28 cellular contexts compared by ENCODE assay signal in the genomic region with DNA sequence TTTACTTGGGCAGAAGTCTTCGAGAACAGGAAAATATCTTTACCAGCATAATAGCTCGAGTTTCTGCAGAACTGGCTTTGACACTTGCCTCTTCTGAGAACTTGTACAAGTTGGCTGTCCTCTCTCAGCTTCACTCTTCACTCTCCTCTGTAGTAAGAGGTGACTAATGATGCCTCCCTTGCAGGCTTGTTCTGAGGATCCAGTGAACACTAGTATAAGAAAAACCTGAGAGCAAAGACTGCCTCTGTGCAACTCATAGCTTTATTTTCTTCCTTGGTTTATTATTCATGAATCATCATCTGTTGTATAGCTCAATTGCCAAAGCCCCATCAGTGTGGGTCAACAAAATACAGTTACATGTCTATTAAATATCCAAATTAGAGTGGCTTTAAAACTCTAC.
"Had no signal": no experiment of that assay in that cellular context is flagged by ENCODE, and none has a peak within 500 bp of the region (broad histone marks: within the 10 kb centered on the region; RNA-seq: fewer than 3 reads in every experiment).

No MANE protein-coding gene starts in this region.

- H3K36me3 ChIP-seq: heart right ventricle, left lung, lower lobe of right lung, pancreas, prostate gland, tibial nerve had no signal

- DNase-seq: activated CD4-positive, alpha-beta memory T cell treated with anti-CD3 and anti-CD28 coated beads for 36 hours; activated CD4-positive, alpha-beta T cell treated with anti-CD3 and anti-CD28 coated beads, Interleukin-2, amount 10 ng/mL, durations not matched to agents 24 days and 14 days; activated CD4-positive, CD25-positive, alpha-beta regulatory T cell treated with anti-CD3 and anti-CD28 coated beads, Interleukin-2, amount 50 U/mL, for 72 hours; activated CD8-positive, alpha-beta memory T cell treated with anti-CD3 and anti-CD28 coated beads, Interleukin-2, amount 50 U/mL, for 48 hours; activated gamma-delta T cell; activated naive CD4-positive, alpha-beta T cell treated with anti-CD3 and anti-CD28 coated beads, Interleukin-2, amount 10 ng/mL, durations not matched to agents 7 days and 5 days; activated T-cell treated with anti-CD3 and anti-CD28 coated beads, Interleukin-2, amount 50 U/mL, for 24 hours; amniotic stem cell; dorsolateral prefrontal cortex; effector memory CD4-positive, alpha-beta T cell; foreskin melanocyte; heart right ventricle; kidney glomerular epithelial cell; left lung; lower lobe of right lung; nucleus accumbens; pancreas; retina; small intestine; stimulated activated CD4-positive, alpha-beta T cell treated with anti-CD3 and anti-CD28 coated beads, Interleukin-1b, Interleukin-23, amount 100 ng/mL, for 48 hours; stimulated activated naive CD4-positive, alpha-beta T cell; SW 1271; T-helper 9 cell had no signal

- H3K36me3 Mint-ChIP-seq: activated CD4-positive, alpha-beta memory T cell treated with anti-CD3 and anti-CD28 coated beads for 36 hours; activated naive CD4-positive, alpha-beta T cell treated with anti-CD3 and anti-CD28 coated beads, Interleukin-2, amount 10 ng/mL, durations not matched to agents 7 days and 5 days had no signal

- H3K4me3 Mint-ChIP-seq: activated CD4-positive, alpha-beta memory T cell treated with anti-CD3 and anti-CD28 coated beads for 36 hours; activated CD4-positive, alpha-beta T cell treated with anti-CD3 and anti-CD28 coated beads, Interleukin-2, amount 10 ng/mL, durations not matched to agents 24 days and 14 days; activated naive CD4-positive, alpha-beta T cell treated with anti-CD3 and anti-CD28 coated beads, Interleukin-2, amount 10 ng/mL, durations not matched to agents 7 days and 5 days; activated T-cell treated with anti-CD3 and anti-CD28 coated beads, Interleukin-2, amount 50 U/mL, for 24 hours; T-helper 1 cell treated with Interleukin-12 subunit alpha and Interleukin-12 subunit beta and Interleukin-4 antibody, amounts not matched to agents 30 μg/mL and 1 μg/mL, for 36 hours had no signal

- H3K9me3 Mint-ChIP-seq: activated CD4-positive, alpha-beta memory T cell treated with anti-CD3 and anti-CD28 coated beads for 36 hours; activated CD4-positive, alpha-beta T cell treated with anti-CD3 and anti-CD28 coated beads, Interleukin-2, amount 10 ng/mL, durations not matched to agents 24 days and 14 days; activated naive CD4-positive, alpha-beta T cell treated with anti-CD3 and anti-CD28 coated beads, Interleukin-2, amount 10 ng/mL, durations not matched to agents 7 days and 5 days; activated T-cell treated with anti-CD3 and anti-CD28 coated beads, Interleukin-2, amount 50 U/mL, for 24 hours; T-helper 1 cell treated with Interleukin-12 subunit alpha and Interleukin-12 subunit beta and Interleukin-4 antibody, amounts not matched to agents 30 μg/mL and 1 μg/mL, for 36 hours had no signal

- H3K9me3 ChIP-seq: heart right ventricle, left lung, lower lobe of right lung, pancreas, prostate gland, tibial nerve had no signal

- H3K4me1 ChIP-seq: left lung, lower lobe of right lung, pancreas, prostate gland, tibial nerve had no signal

- H3K4me3 ChIP-seq: coronary artery, dorsolateral prefrontal cortex, heart right ventricle, left lung, lower lobe of right lung, pancreas, prostate gland, tibial nerve had no signal

- ATAC-seq: heart right ventricle, left lung, lower lobe of right lung, pancreas, sciatic nerve had no signal

- H3K27me3 ChIP-seq: heart right ventricle, left lung, tibial nerve had no signal

- H3K27ac ChIP-seq: coronary artery, dorsolateral prefrontal cortex, heart right ventricle, left lung, lower lobe of right lung, pancreas, prostate gland, tibial nerve had no signal

- H3K27ac Mint-ChIP-seq: activated CD4-positive, alpha-beta memory T cell treated with anti-CD3 and anti-CD28 coated beads for 36 hours; activated CD4-positive, alpha-beta T cell treated with anti-CD3 and anti-CD28 coated beads, Interleukin-2, amount 10 ng/mL, durations not matched to agents 24 days and 14 days; activated naive CD4-positive, alpha-beta T cell treated with anti-CD3 and anti-CD28 coated beads, Interleukin-2, amount 10 ng/mL, durations not matched to agents 7 days and 5 days; activated T-cell treated with anti-CD3 and anti-CD28 coated beads, Interleukin-2, amount 50 U/mL, for 24 hours; T-helper 1 cell treated with Interleukin-12 subunit alpha and Interleukin-12 subunit beta and Interleukin-4 antibody, amounts not matched to agents 30 μg/mL and 1 μg/mL, for 36 hours had no signal

- H3K4me1 Mint-ChIP-seq: activated naive CD4-positive, alpha-beta T cell treated with anti-CD3 and anti-CD28 coated beads, Interleukin-2, amount 10 ng/mL, durations not matched to agents 7 days and 5 days had no signal
